In the genomic region with DNA sequence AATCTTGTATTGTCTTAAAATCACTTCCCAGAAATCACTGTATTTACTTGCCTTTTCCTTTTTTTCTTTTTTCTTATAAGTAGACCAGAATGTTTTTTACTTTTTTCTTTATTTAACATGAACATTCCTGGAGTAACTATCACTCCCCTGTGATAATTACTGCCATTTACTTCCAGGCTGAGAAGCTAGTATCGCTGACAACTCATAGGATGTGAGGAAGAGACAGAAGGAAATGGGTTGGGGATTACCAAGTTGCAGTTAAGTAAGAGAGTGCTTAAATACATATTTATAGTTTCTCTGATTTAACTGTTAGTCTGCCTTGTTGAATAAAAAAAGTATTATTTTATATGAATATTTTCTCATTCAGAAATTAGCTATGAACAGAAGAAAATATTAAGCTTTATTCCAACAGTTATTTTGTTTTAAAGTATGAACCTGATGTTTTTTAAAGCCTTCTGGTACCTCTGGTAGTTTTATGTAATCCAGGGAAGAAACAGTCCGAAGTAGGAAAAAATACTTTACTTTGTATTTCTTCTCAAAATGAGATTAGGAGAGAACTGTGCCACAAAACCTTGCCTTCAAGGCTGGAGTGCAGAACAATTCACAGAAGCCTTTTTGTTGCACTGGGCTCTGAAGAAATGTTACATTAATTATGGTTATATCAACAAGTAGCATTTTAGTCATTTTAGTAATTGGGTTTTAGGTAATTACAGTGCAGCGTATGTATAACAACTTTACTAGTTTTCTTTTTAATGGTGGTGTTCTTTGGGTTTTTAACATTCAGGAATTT, we compare ENCODE assay signal across 13 cellular contexts.
A peak's percentile ranks its signal among the peaks of the same experiment; 100 is the strongest.
DNase-seq lines count a peak whose midpoint lies in the region; ATAC-seq, FAIRE-seq and TF ChIP-seq lines count a peak whose summit lies in the region.
"Had no signal": no experiment of that assay in that cellular context is flagged by ENCODE, and none has a peak within 500 bp of the region (broad histone marks: within the 10 kb centered on the region; RNA-seq: fewer than 3 reads in every experiment).

No MANE protein-coding gene starts in this region.

- no peaks in the 10 kb centered on the region for H3K9me2 ChIP-seq in OCI-LY7 (ENCODE audit: insufficient read depth, low read length)

- peak overlapping the region; percentile 64 for H3K4me3 ChIP-seq in CD4-positive, CD25-positive, alpha-beta regulatory T cell (ENCODE audit: low read depth, low read length)
- H3K4me3 ChIP-seq in HEK293 (ENCODE audit: low read depth, low read length): no peak overlapping the region
- H3K4me3 ChIP-seq in GM12878: no peak overlapping the region
- H3K4me3 ChIP-seq in OCI-LY7 (ENCODE audit: low read depth, low read length, poor library complexity, severe bottlenecking): no peak overlapping the region
- H3K4me3 ChIP-seq: SJSA1 had no signal

- H3K4me2 ChIP-seq in GM12878 (ENCODE audit: control insufficient read depth, insufficient read depth) (no peak overlapping the region), OCI-LY7 (ENCODE audit: low read length) (no peak overlapping the region)

- H4K20me1 ChIP-seq in GM12878 (ENCODE audit: control insufficient read depth, insufficient read depth) (peaks cover 3% of the 10 kb centered on the region; the same call in 1 of the 2 replicates), OCI-LY7 (ENCODE audit: insufficient read depth, low read length) (no peaks in the 10 kb centered on the region)

- peaks cover 29% of the 10 kb centered on the region for H3K4me1 ChIP-seq in CD4-positive, CD25-positive, alpha-beta regulatory T cell (ENCODE audit: control insufficient read depth, insufficient read depth, low read length, poor library complexity, severe bottlenecking)
- peaks cover 5% of the 10 kb centered on the region for H3K4me1 ChIP-seq in HEK293 (ENCODE audit: control insufficient read depth, insufficient read depth, low read length)
- H3K4me1 ChIP-seq in GM12878 (ENCODE audit: control insufficient read depth, insufficient read depth, low read length): peaks cover 11% of the 10 kb centered on the region
- H3K4me1 ChIP-seq in OCI-LY7 (ENCODE audit: insufficient read depth, low read length, poor library complexity, severe bottlenecking): no peaks in the 10 kb centered on the region

- in situ Hi-C loops in GM12878 (cut with MboI): no loop called here

- H3K27ac Mint-ChIP-seq in CD4-positive, CD25-positive, alpha-beta regulatory T cell: peak overlapping the region in 2 of 3 donors; percentile 62 to 72

- H3K9ac ChIP-seq in GM12878 (ENCODE audit: control insufficient read depth, insufficient read depth, low read length): no peak overlapping the region

- ATAC-seq in CD4-positive, CD25-positive, alpha-beta regulatory T cell (ENCODE audit: low read depth in 2 of 2): no peak
- ATAC-seq in GM12878 (peak; percentile 19; the same call in 2 of the 3 replicates), GM19463 (IDR thresholded peaks at IDR 0.05; ENCODE audit: unreplicated experiment) (no peak), HG02759 (IDR thresholded peaks at IDR 0.05; ENCODE audit: unreplicated experiment) (no peak)

- 71% methylated on average over 3 of the region's 3 CpGs for WGBS in GM12878 (ENCODE audit: insufficient coverage, insufficient replicate concordance, low lambda C conversion rate, missing lambda C conversion rate)

- H3K36me3 ChIP-seq in CD4-positive, CD25-positive, alpha-beta regulatory T cell (ENCODE audit: control insufficient read depth, insufficient read depth, low read length): peaks cover 6% of the 10 kb centered on the region
- peaks cover 5 to 6% of the 10 kb centered on the region in 2 experiments; a peak in 2 of 3 replicates for H3K36me3 ChIP-seq in HEK293 (ENCODE audit: control insufficient read depth in 2 of 2, insufficient read depth in 1 of 2, low read length in 2 of 2)
- peaks cover 3 to 22% of the 10 kb centered on the region in 2 experiments; a peak in 3 of 4 replicates for H3K36me3 ChIP-seq in GM12878 (ENCODE audit: control insufficient read depth in 2 of 2, insufficient read depth in 2 of 2, low read length in 1 of 2)
- H3K36me3 ChIP-seq in OCI-LY7 (ENCODE audit: insufficient read depth, low read length): peaks cover 85% of the 10 kb centered on the region

- H3K9me3 ChIP-seq in CD4-positive, CD25-positive, alpha-beta regulatory T cell (ENCODE audit: control insufficient read depth in 2 of 2, low read length in 2 of 2): no peaks in the 10 kb centered on the region
- H3K9me3 ChIP-seq in HEK293 (ENCODE audit: control insufficient read depth, insufficient read depth, low read depth, low read length) (no peaks in the 10 kb centered on the region), GM12878 (replicated peaks; ENCODE audit: control insufficient read depth, insufficient read depth, low read length) (no peaks in the 10 kb centered on the region), OCI-LY7 (ENCODE audit: low read length) (peaks cover 4% of the 10 kb centered on the region; the same call in 1 of the 2 replicates)
- H3K9me3 ChIP-seq: SJSA1 had no signal

- peak overlapping the region; percentile 13 to 43 (median 26) for H3K4me3 Mint-ChIP-seq in CD4-positive, CD25-positive, alpha-beta regulatory T cell

- H3K9me3 Mint-ChIP-seq in CD4-positive, CD25-positive, alpha-beta regulatory T cell: no peaks in the 10 kb centered on the region

- no peak for FAIRE-seq in GM12878 (lab: Jason Lieb, UNC)
- FAIRE-seq: GM12892 had no signal

- BruUV-seq in GM12878 (replicated peaks; lab: Mats Ljungman, UMichigan): no TSS peak
- BruUV-seq in OCI-LY7 (replicated peaks; lab: Mats Ljungman, UMichigan): no TSS peak

- H3K79me2 ChIP-seq in GM12878 (ENCODE audit: control insufficient read depth, insufficient read depth, low read length): peaks cover 38% of the 10 kb centered on the region
- peaks cover 94% of the 10 kb centered on the region for H3K79me2 ChIP-seq in OCI-LY7 (ENCODE audit: insufficient read depth, low read depth, low read length)

- RAD21 ChIA-PET in GM12878 (lab: Charles Lee; ENCODE audit: unreplicated experiment): interaction anchor here (0.6 to 1.2 kb wide), 5 partner anchors 62 to 188 kb away, joined by 3 to 5 read pairs (median 4); a partner anchor contains a TSS

- H3K27me3 ChIP-seq in CD4-positive, CD25-positive, alpha-beta regulatory T cell (ENCODE audit: control insufficient read depth, insufficient read depth, low read length): no peaks in the 10 kb centered on the region
- H3K27me3 ChIP-seq in GM12878 (replicated peaks in 1 of 2; ENCODE audit: control insufficient read depth in 2 of 2, insufficient read depth in 2 of 2, low read length in 1 of 2): no peaks in the 10 kb centered on the region
- H3K27me3 ChIP-seq: SJSA1 had no signal

- no peak for TF ChIP-seq RAD21 in GM12878 (IDR thresholded peaks at IDR 0.05; ENCODE audit: insufficient read depth, low read depth, low read length)

- no peak overlapping the region for H3K27ac ChIP-seq in CD4-positive, CD25-positive, alpha-beta regulatory T cell (ENCODE audit: insufficient read depth, low read length, poor library complexity, severe bottlenecking)
- H3K27ac ChIP-seq in HEK293 (ENCODE audit: extremely low read depth, low read depth, low read length): no peak overlapping the region
- no peak overlapping the region; the same call in 1 of the 2 replicates for H3K27ac ChIP-seq in GM12878 (ENCODE audit: control insufficient read depth, insufficient read depth)
- no peak overlapping the region for H3K27ac ChIP-seq in OCI-LY7 (ENCODE audit: low read depth, low read length, poor library complexity, severe bottlenecking)
- H3K27ac ChIP-seq: SJSA1 had no signal

- POLR2A ChIA-PET in HEK293 (lab: Yijun Ruan, JAX) (no interaction called here), GM12878 (lab: Charles Lee) (interaction anchor here (1.2 to 1.5 kb wide), 2 partner anchors 15 to 73 kb away, joined by 3 read pairs; a partner anchor contains a TSS), OCI-LY7 (lab: Charles Lee) (interaction anchor here (1.3 kb wide), 1 partner anchor 13 kb away, joined by 5 read pairs; no protein-coding TSS in a partner anchor)

- intact Hi-C loops in GM12878 (cut with micrococcal nuclease; ENCODE audit: unreplicated experiment): loop anchor here (5.0 kb wide), 1 partner anchor 70 kb away; no protein-coding TSS in a partner anchor
- intact Hi-C loops in OCI-LY7 (cut with micrococcal nuclease; ENCODE audit: unreplicated experiment): no loop called here

- no peak overlapping the region for H2AFZ ChIP-seq in GM12878 (ENCODE audit: control insufficient read depth, low read depth, low read length)
- H2AFZ ChIP-seq in OCI-LY7 (ENCODE audit: low read length): no peak overlapping the region

- no peaks in the 10 kb centered on the region for H3K27me3 Mint-ChIP-seq in CD4-positive, CD25-positive, alpha-beta regulatory T cell

- H3K36me3 Mint-ChIP-seq in CD4-positive, CD25-positive, alpha-beta regulatory T cell: peaks cover 23% of the 10 kb centered on the region

- TF ChIP-seq EP300 in GM12878 (IDR thresholded peaks at IDR 0.05; ENCODE audit: borderline replicate concordance in 1 of 2, control insufficient read depth in 1 of 2, low read depth in 2 of 2, low read length in 2 of 2): no peak

- CTCF ChIA-PET in HEK293 (lab: Yijun Ruan, JAX) (interaction anchor here (0.5 kb wide), 1 partner anchor 49 kb away, joined by 3 read pairs; no protein-coding TSS in a partner anchor), GM12878 (lab: Yijun Ruan, JAX) (interaction anchor here (1.2 to 1.6 kb wide), 2 partner anchors 10 to 68 kb away, joined by 3 to 5 read pairs; no protein-coding TSS in a partner anchor), OCI-LY7 (lab: Charles Lee; ENCODE audit: unreplicated experiment) (no interaction called here)

- peaks cover 37 to 53% (median 49%) of the 10 kb centered on the region in 4 donors for H3K4me1 Mint-ChIP-seq in CD4-positive, CD25-positive, alpha-beta regulatory T cell

- no peak for DNase-seq in CD4-positive, CD25-positive, alpha-beta regulatory T cell
- DNase-seq in GM12878 (ENCODE audit: low read depth, low spot score) (no peak), midbrain (lab: John Stamatoyannopoulos, UW) (peak; percentile 8), RPMI8226 (no peak), OCI-LY7 (ENCODE audit: low spot score) (no peak)
- DNase-seq: activated CD4-positive, alpha-beta T cell treated with anti-CD3 and anti-CD28 coated beads, Interleukin-2, amount 50 U/mL, for 1 hour; NCI-H146; NCI-H748 treated with DMSO at 0.1 percent for 48 hours had no signal

- SMC1A ChIA-PET in GM12878 (lab: Charles Lee; ENCODE audit: uncharacterized antibody, unreplicated experiment): interaction anchor here (0.6 to 2.1 kb wide), 12 partner anchors 10 to 218 kb away, joined by 3 to 15 read pairs (median 3); no protein-coding TSS in a partner anchor

- no peak for TF ChIP-seq CTCF in HEK293 (tag by site-specific recombination; IDR thresholded peaks at IDR 0.05)
- no peak for TF ChIP-seq CTCF in GM12878 (IDR thresholded peaks at IDR 0.05 in 2 of 3, conservative IDR thresholded peaks at IDR 0.05 in 1 of 3; ENCODE audit: control insufficient read depth in 2 of 3, extremely low read depth in 1 of 3, insufficient read depth in 1 of 3, low read depth in 3 of 3, low read length in 3 of 3)
- no peak for TF ChIP-seq CTCF in OCI-LY7 (conservative IDR thresholded peaks at IDR 0.05; ENCODE audit: low read length)

- no peak for TF ChIP-seq POLR2A in GM12878 (IDR thresholded peaks at IDR 0.05; ENCODE audit: low read depth, low read length)

TF ChIP-seq in HEK293, 187 proteins besides CTCF, POLR2A, EP300 and RAD21 (continues in another document):
- no peak for TF ChIP-seq ZNF654 (tag by site-specific recombination; IDR thresholded peaks at IDR 0.05; ENCODE audit: low read depth)

TF ChIP-seq in GM12878, 131 proteins besides CTCF, POLR2A, EP300 and RAD21 (continues in another document):
- TF ChIP-seq KLF5 (IDR thresholded peaks at IDR 0.05; ENCODE audit: partially characterized antibody): no peak
